2 cellular contexts compared by ENCODE assay signal in genomic region chr1:208223136-208223535, GRCh38.
TF ChIP-seq lines count a peak whose summit lies in the region.

No MANE protein-coding gene starts in this region.

TF ChIP-seq in IMR-90, 13 proteins besides CTCF, POLR2A, EP300 and RAD21:
- TF ChIP-seq MAFK (IDR thresholded peaks at IDR 0.05; ENCODE audit: low read depth, low read length) (no peak), SMC3 (IDR thresholded peaks at IDR 0.05; ENCODE audit: low read depth, low read length) (no peak), RFX5 (IDR thresholded peaks at IDR 0.05; ENCODE audit: low read depth, low read length) (no peak), CEBPB (IDR thresholded peaks at IDR 0.05; ENCODE audit: low read depth, low read length) (no peak), FOS (IDR thresholded peaks at IDR 0.05; ENCODE audit: low read depth, low read length) (no peak), CHD1 (IDR thresholded peaks at IDR 0.05; ENCODE audit: low read depth, low read length) (no peak), MXI1 (IDR thresholded peaks at IDR 0.05; ENCODE audit: borderline replicate concordance, low read depth, low read length) (no peak), BHLHE40 (IDR thresholded peaks at IDR 0.05; ENCODE audit: low read depth, low read length) (no peak), MAZ (IDR thresholded peaks at IDR 0.05; ENCODE audit: borderline replicate concordance, low read depth, low read length) (no peak), NFE2L2 (IDR thresholded peaks at IDR 0.05; ENCODE audit: low read depth, low read length) (no peak), RCOR1 (IDR thresholded peaks at IDR 0.05; ENCODE audit: insufficient replicate concordance, low read length) (no peak)
- TF ChIP-seq, protein P1, sequence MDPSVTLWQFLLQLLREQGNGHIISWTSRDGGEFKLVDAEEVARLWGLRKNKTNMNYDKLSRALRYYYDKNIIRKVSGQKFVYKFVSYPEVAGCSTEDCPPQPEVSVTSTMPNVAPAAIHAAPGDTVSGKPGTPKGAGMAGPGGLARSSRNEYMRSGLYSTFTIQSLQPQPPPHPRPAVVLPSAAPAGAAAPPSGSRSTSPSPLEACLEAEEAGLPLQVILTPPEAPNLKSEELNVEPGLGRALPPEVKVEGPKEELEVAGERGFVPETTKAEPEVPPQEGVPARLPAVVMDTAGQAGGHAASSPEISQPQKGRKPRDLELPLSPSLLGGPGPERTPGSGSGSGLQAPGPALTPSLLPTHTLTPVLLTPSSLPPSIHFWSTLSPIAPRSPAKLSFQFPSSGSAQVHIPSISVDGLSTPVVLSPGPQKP (IDR thresholded peaks at IDR 0.05; ENCODE audit: borderline replicate concordance, low read depth, low read length), result no peak
- TF ChIP-seq, protein P2, sequence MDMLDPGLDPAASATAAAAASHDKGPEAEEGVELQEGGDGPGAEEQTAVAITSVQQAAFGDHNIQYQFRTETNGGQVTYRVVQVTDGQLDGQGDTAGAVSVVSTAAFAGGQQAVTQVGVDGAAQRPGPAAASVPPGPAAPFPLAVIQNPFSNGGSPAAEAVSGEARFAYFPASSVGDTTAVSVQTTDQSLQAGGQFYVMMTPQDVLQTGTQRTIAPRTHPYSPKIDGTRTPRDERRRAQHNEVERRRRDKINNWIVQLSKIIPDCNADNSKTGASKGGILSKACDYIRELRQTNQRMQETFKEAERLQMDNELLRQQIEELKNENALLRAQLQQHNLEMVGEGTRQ (IDR thresholded peaks at IDR 0.05; ENCODE audit: low read depth, low read length), result no peak

TF ChIP-seq in neural cell, 6 proteins besides CTCF, POLR2A, EP300 and RAD21:
- TF ChIP-seq EZH2 (IDR thresholded peaks at IDR 0.05; ENCODE audit: borderline replicate concordance, insufficient read depth, low read length, poor library complexity, severe bottlenecking), result no peak
- no peak for TF ChIP-seq SMC3 (conservative IDR thresholded peaks at IDR 0.05; ENCODE audit: poor library complexity)
- TF ChIP-seq POLR2AphosphoS5 (IDR thresholded peaks at IDR 0.05), result no peak
- TF ChIP-seq MXI1 (conservative IDR thresholded peaks at IDR 0.05; ENCODE audit: poor library complexity, severe bottlenecking), result no peak
- TF ChIP-seq REST (IDR thresholded peaks at IDR 0.05; ENCODE audit: borderline replicate concordance), result no peak
- no peak for TF ChIP-seq TAF1 (IDR thresholded peaks at IDR 0.05; ENCODE audit: low read depth)
